7 cellular contexts compared by ENCODE assay signal in genomic region chr2:24920813-24921441, GRCh38. TPM values are rescaled to one million over a fixed set of nuclear protein-coding genes. Genes with fewer than 3 reads are reported as not detected.
A peak's percentile ranks its signal among the peaks of the same experiment; 100 is the strongest.
DNase-seq lines count a peak whose midpoint lies in the region; ATAC-seq and TF ChIP-seq lines count a peak whose summit lies in the region.

No MANE protein-coding gene starts in this region.

- peak; percentile 50 for TF ChIP-seq CTCF in GM06990 (IDR thresholded peaks at IDR 0.05; ENCODE audit: insufficient read depth, low read length, poor library complexity, severe bottlenecking)
- TF ChIP-seq CTCF in smooth muscle cell (IDR thresholded peaks at IDR 0.05; ENCODE audit: borderline replicate concordance, insufficient read depth, poor library complexity, severe bottlenecking) = no peak

- H4K20me1 ChIP-seq in smooth muscle cell (ENCODE audit: low read depth) = peaks cover 8% of the 10 kb centered on the region

- peaks cover 3% of the 10 kb centered on the region for H3K79me2 ChIP-seq in smooth muscle cell (ENCODE audit: low read depth)

- H3K4me3 ChIP-seq in GM06990 (replicated peaks; ENCODE audit: low read depth, low read length) = peak overlapping the region; percentile 58
- peak overlapping the region; percentile 95 for H3K4me3 ChIP-seq in right cardiac atrium (ENCODE audit: low read length)
- H3K4me3 ChIP-seq in smooth muscle cell = peak overlapping the region; percentile 62

- intact Hi-C loops in right cardiac atrium (cut with DNase I) = no loop called here

- H3K4me2 ChIP-seq in smooth muscle cell = peak overlapping the region; percentile 88

- peak overlapping the region; percentile 82 for H2AFZ ChIP-seq in smooth muscle cell (ENCODE audit: low read depth)

- H3K27me3 ChIP-seq in GM06990 (replicated peaks; ENCODE audit: control insufficient read depth, insufficient read depth, low read length) (no peaks in the 10 kb centered on the region), right cardiac atrium (ENCODE audit: control insufficient read depth, insufficient read depth) (no peaks in the 10 kb centered on the region), smooth muscle cell (ENCODE audit: low read depth) (no peaks in the 10 kb centered on the region)

- peaks cover 2% of the 10 kb centered on the region for H3K36me3 ChIP-seq in GM06990 (ENCODE audit: control insufficient read depth, insufficient read depth, low read length)
- H3K36me3 ChIP-seq in smooth muscle cell (ENCODE audit: low read depth) = no peaks in the 10 kb centered on the region

- ATAC-seq in right cardiac atrium (no peak), GM18520 (IDR thresholded peaks at IDR 0.05; ENCODE audit: unreplicated experiment) (no peak)

- H3K9ac ChIP-seq in smooth muscle cell (ENCODE audit: low read depth) = no peak overlapping the region

- H3K27ac ChIP-seq in right cardiac atrium (ENCODE audit: low read length) (no peak overlapping the region), smooth muscle cell (ENCODE audit: low read depth) (no peak overlapping the region)

- no peaks in the 10 kb centered on the region for H3F3A ChIP-seq in smooth muscle cell (ENCODE audit: low read depth)

- peak; percentile 25 for DNase-seq in GM06990 (ENCODE audit: extremely low read depth, insufficient read length)
- DNase-seq in HuH-7 (ENCODE audit: low spot score) = peak; percentile 85
- DNase-seq in activated CD4-positive, alpha-beta T cell treated with anti-CD3 and anti-CD28 coated beads for 4 hours = peak; percentile 24 to 26
- DNase-seq in right cardiac atrium = no peak
- no peak for DNase-seq in smooth muscle cell (lab: John Stamatoyannopoulos, UW; ENCODE audit: unreplicated experiment)
- no peak for DNase-seq in dedifferentiated amniotic fluid mesenchymal stem cell (ENCODE audit: extremely low spot score)

- H3K4me1 ChIP-seq in right cardiac atrium (ENCODE audit: control insufficient read depth, insufficient read depth, low read length) = peaks cover 4% of the 10 kb centered on the region
- no peaks in the 10 kb centered on the region for H3K4me1 ChIP-seq in smooth muscle cell (ENCODE audit: low read depth)

- 42% methylated on average over 13 of the region's 13 CpGs for WGBS in right cardiac atrium
- 23% methylated on average over 13 of the region's 13 CpGs for WGBS in smooth muscle cell (ENCODE audit: low lambda C conversion rate)

- H3K9me3 ChIP-seq in right cardiac atrium (ENCODE audit: control insufficient read depth, low read length) = no peaks in the 10 kb centered on the region
- no peaks in the 10 kb centered on the region for H3K9me3 ChIP-seq in smooth muscle cell (replicated peaks; ENCODE audit: low read depth)

RNA-seq across cellular contexts. Expression of gene ADCY3, which starts 0.9 kb away (rescaled TPM):
- total RNA-seq in right cardiac atrium (10 to 100 TPM; 11.7 to 30.4 (median 17.4) TPM), smooth muscle cell (20.8 and 34.3 TPM in 2 replicates)
- polyA plus RNA-seq in right cardiac atrium (17.1 TPM), smooth muscle cell (29.6 and 41.7 TPM in 2 replicates)

RNA-seq across cellular contexts. Expression of gene DNAJC27, which starts 50.8 kb away (rescaled TPM):
- total RNA-seq in right cardiac atrium (10 to 100 TPM in 2 of 4 donors, 1 to 10 TPM in 2; 8.7 to 10.4 (median 9.5) TPM), smooth muscle cell (4.4 and 8.4 TPM in 2 replicates)
- polyA plus RNA-seq in right cardiac atrium (4.1 TPM), smooth muscle cell (1.4 and 2.2 TPM in 2 replicates)

Comparison
In these comparisons a context has a peak if more than half of its experiments do, and no peak if none do; other contexts are left out.
1. DNase-seq: peak in GM06990 (single experiment), HuH-7 (single experiment) and activated CD4-positive, alpha-beta T cell treated with anti-CD3 and anti-CD28 coated beads for 4 hours (2 of 2); none in right cardiac atrium (0 of 3), smooth muscle cell (single experiment) and dedifferentiated amniotic fluid mesenchymal stem cell (single experiment).
2. Peak in every context shown above with its lines, with median percentiles within 50 percentile points of each other: H3K4me3 ChIP-seq.